13 cellular contexts compared by ENCODE assay signal in genomic region chr14:91392623-91393303, GRCh38. TPM values are rescaled to one million over a fixed set of nuclear protein-coding genes. Genes with fewer than 3 reads are reported as not detected.
DNase-seq lines count a peak whose midpoint lies in the region; ATAC-seq and TF ChIP-seq lines count a peak whose summit lies in the region.
"Had no signal": no experiment of that assay in that cellular context is flagged by ENCODE, and none has a peak within 500 bp of the region (broad histone marks: within the 10 kb centered on the region; RNA-seq: fewer than 3 reads in every experiment).

No MANE protein-coding gene starts in this region.

- no peak for TF ChIP-seq CTCF in RWPE2 (IDR thresholded peaks at IDR 0.05; ENCODE audit: poor library complexity, severe bottlenecking)

- peaks cover 97% of the 10 kb centered on the region for H3K4me1 Mint-ChIP-seq in activated T-cell treated with anti-CD3 and anti-CD28 coated beads, Interleukin-2, amount 50 U/mL, for 24 hours (ENCODE audit: low read depth)

- H3K27ac Mint-ChIP-seq in activated T-cell treated with anti-CD3 and anti-CD28 coated beads, Interleukin-2, amount 50 U/mL, for 24 hours = peak overlapping the region; percentile 95

- peaks cover 49% of the 10 kb centered on the region for H3K36me3 Mint-ChIP-seq in activated T-cell treated with anti-CD3 and anti-CD28 coated beads, Interleukin-2, amount 50 U/mL, for 24 hours (ENCODE audit: low read depth)

- H3K4me1 ChIP-seq in RWPE2 (ENCODE audit: insufficient read depth, poor library complexity, severe bottlenecking) (peaks cover 42% of the 10 kb centered on the region), thymus (ENCODE audit: control insufficient read depth, insufficient read depth, low read length) (peaks cover 49% of the 10 kb centered on the region)
- H3K4me1 ChIP-seq: gastrocnemius medialis had no signal

- no peaks in the 10 kb centered on the region for H3K27me3 Mint-ChIP-seq in activated T-cell treated with anti-CD3 and anti-CD28 coated beads, Interleukin-2, amount 50 U/mL, for 24 hours

- no peaks in the 10 kb centered on the region for H3K36me3 ChIP-seq in RWPE2 (ENCODE audit: low read depth)
- peaks cover 3% of the 10 kb centered on the region for H3K36me3 ChIP-seq in thymus (ENCODE audit: control insufficient read depth, insufficient read depth)
- H3K36me3 ChIP-seq: gastrocnemius medialis, ovary had no signal

- no peak for DNase-seq in activated T-cell treated with anti-CD3 and anti-CD28 coated beads, Interleukin-2, amount 50 U/mL, for 24 hours
- no peak for DNase-seq in activated T-cell treated with anti-CD3 and anti-CD28 coated beads for 4 hours
- DNase-seq in RWPE2 (ENCODE audit: low spot score) = no peak
- no peak for DNase-seq in NCI-H1694 treated with DMSO at 0.1 percent for 48 hours (lab: John Stamatoyannopoulos, UW)
- DNase-seq in GM19240 (ENCODE audit: insufficient read length, low spot score) = no peak
- DNase-seq in stimulated activated naive CD4-positive, alpha-beta T cell (lab: John Stamatoyannopoulos, UW) = no peak
- DNase-seq: gastrocnemius medialis, kidney glomerular epithelial cell, NCI-H1930, OCI-M1, ovary had no signal

- 83% methylated on average over 19 of the region's 19 CpGs for WGBS in thymus

- no peaks in the 10 kb centered on the region for H3K27me3 ChIP-seq in RWPE2 (ENCODE audit: insufficient read depth, poor library complexity, severe bottlenecking)
- no peaks in the 10 kb centered on the region for H3K27me3 ChIP-seq in thymus (ENCODE audit: control insufficient read depth, insufficient read depth)
- H3K27me3 ChIP-seq: gastrocnemius medialis, ovary had no signal

- H3K4me3 Mint-ChIP-seq in activated T-cell treated with anti-CD3 and anti-CD28 coated beads, Interleukin-2, amount 50 U/mL, for 24 hours = peak overlapping the region; percentile 53

- H3K9me3 ChIP-seq in RWPE2 (ENCODE audit: severe bottlenecking) = no peaks in the 10 kb centered on the region
- H3K9me3 ChIP-seq in thymus (ENCODE audit: control insufficient read depth) = no peaks in the 10 kb centered on the region
- H3K9me3 ChIP-seq: gastrocnemius medialis, ovary had no signal

- H3K9me3 Mint-ChIP-seq in activated T-cell treated with anti-CD3 and anti-CD28 coated beads, Interleukin-2, amount 50 U/mL, for 24 hours = no peaks in the 10 kb centered on the region

- peak overlapping the region; percentile 4 for H3K4me3 ChIP-seq in RWPE2 (ENCODE audit: severe bottlenecking)
- no peak overlapping the region for H3K4me3 ChIP-seq in thymus (ENCODE audit: low read length)
- H3K4me3 ChIP-seq: gastrocnemius medialis, ovary had no signal

- peak; percentile 73 for ATAC-seq in RWPE2 (ENCODE audit: low read depth)
- peak; percentile 69 for ATAC-seq in esophagus mucosa
- ATAC-seq: gastrocnemius medialis had no signal

- peak overlapping the region; percentile 58 for H3K27ac ChIP-seq in RWPE2 (ENCODE audit: poor library complexity, severe bottlenecking)
- H3K27ac ChIP-seq in thymus (ENCODE audit: low read depth) = peak overlapping the region; percentile 62
- H3K27ac ChIP-seq: gastrocnemius medialis, ovary had no signal

RNA-seq across cellular contexts. Expression of gene CCDC88C, which starts 24.9 kb away (rescaled TPM):
- total RNA-seq in esophagus mucosa = 26.7 TPM
- polyA plus RNA-seq in thymus = 47.4 TPM
